9 cellular contexts compared by ENCODE assay signal in genomic region chr5:842402-843221, GRCh38. TPM values are rescaled to one million over a fixed set of nuclear protein-coding genes. Genes with fewer than 3 reads are reported as not detected.
DNase-seq lines count a peak whose midpoint lies in the region; ATAC-seq, FAIRE-seq and TF ChIP-seq lines count a peak whose summit lies in the region.
"Not testable (repeated sequence)": the region's sequence is repeated elsewhere in the genome, so short reads cannot be mapped to it uniquely, and the experiment has no call there.
"Had no signal": no experiment of that assay in that cellular context is flagged by ENCODE, and none has a peak within 500 bp of the region (broad histone marks: within the 10 kb centered on the region; RNA-seq: fewer than 3 reads in every experiment).

No MANE protein-coding gene starts in this region.

- DNase-seq in BE2C, result peak; percentile 13
- DNase-seq in T-helper 17 cell, result peak in 2 of 3 donors; percentile 4 to 5
- DNase-seq in activated T-cell treated with anti-CD3 and anti-CD28 coated beads, Interleukin-2, amount 50 U/mL, for 1 hour, result peak; percentile 15
- DNase-seq in bronchial epithelial cell (ENCODE audit: low read depth), result not testable (repeated sequence)
- DNase-seq in kidney, result peak; percentile 78
- peak in 2 of 3 donors; percentile 10 to 43 for DNase-seq in mucosa of descending colon
- DNase-seq in posterior vena cava (ENCODE audit: low spot score), result peak; percentile 84
- peak; percentile 71 for DNase-seq in type B pancreatic cell (ENCODE audit: extremely low spot score, unreplicated experiment)

- ATAC-seq in T-helper 17 cell, mucosa of descending colon: not testable (repeated sequence)

- not testable (repeated sequence) for H3K27me3 ChIP-seq in BE2C; bronchial epithelial cell (ENCODE audit: control insufficient read depth, insufficient read depth, low read length)

- peak; percentile 94 for FAIRE-seq in bronchial epithelial cell (lab: Jason Lieb, UNC)
- FAIRE-seq in kidney (lab: Jason Lieb, UNC), result not testable (repeated sequence)

- H3K4me1 Mint-ChIP-seq in T-helper 17 cell; type B pancreatic cell (ENCODE audit: unreplicated experiment): not testable (repeated sequence)

- H3K27ac Mint-ChIP-seq in T-helper 17 cell, type B pancreatic cell: not testable (repeated sequence)

- H3K36me3 Mint-ChIP-seq in T-helper 17 cell (ENCODE audit: low read depth); type B pancreatic cell: not testable (repeated sequence)

- not testable (repeated sequence) for H3K9me3 ChIP-seq in BE2C; T-helper 17 cell (ENCODE audit: control insufficient read depth, low read length, poor library complexity, severe bottlenecking); kidney (ENCODE audit: control insufficient read depth in 1 of 2, low read length in 2 of 2); mucosa of descending colon

- not testable (repeated sequence) for H3K4me1 ChIP-seq in BE2C; kidney (ENCODE audit: control insufficient read depth in 1 of 2, insufficient read depth in 1 of 2, low read depth in 1 of 2, low read length in 2 of 2); mucosa of descending colon (ENCODE audit: low read depth)

- not testable (repeated sequence) for H3K27ac ChIP-seq in kidney (ENCODE audit: low read depth in 2 of 2, low read length in 2 of 2)

- not testable (repeated sequence) for TF ChIP-seq CTCF in BE2C (IDR thresholded peaks at IDR 0.05; ENCODE audit: low read depth, low read length); bronchial epithelial cell (IDR thresholded peaks at IDR 0.05; ENCODE audit: insufficient read depth, low read length, severe bottlenecking); kidney (IDR thresholded peaks at IDR 0.05; ENCODE audit: borderline replicate concordance, extremely low read depth, insufficient read depth); mucosa of descending colon (IDR thresholded peaks at IDR 0.05); type B pancreatic cell (conservative IDR thresholded peaks at IDR 0.05)

- intact Hi-C loops in kidney (cut with DNase I) (loop anchor here (5.0 kb wide), 1 partner anchor 95 kb away; no protein-coding TSS in a partner anchor), posterior vena cava (cut with DNase I) (loop anchor here in 1 of 2 donors (5.0 kb wide), 1 partner anchor 85 kb away; no protein-coding TSS in a partner anchor)
- intact Hi-C loops in mucosa of descending colon (cut with DNase I, micrococcal nuclease), result not testable (repeated sequence)

- H3K4me3 ChIP-seq in BE2C (ENCODE audit: low read depth, low read length); bronchial epithelial cell (ENCODE audit: low read depth, low read length); kidney (ENCODE audit: low read length in 2 of 2); mucosa of descending colon: not testable (repeated sequence)

- H3K27me3 Mint-ChIP-seq in T-helper 17 cell, type B pancreatic cell: not testable (repeated sequence)

- not testable (repeated sequence) for H3K9me3 Mint-ChIP-seq in type B pancreatic cell

- not testable (repeated sequence) for H3K4me3 Mint-ChIP-seq in T-helper 17 cell, type B pancreatic cell

- not testable (repeated sequence) for H3K36me3 ChIP-seq in BE2C; bronchial epithelial cell (ENCODE audit: control insufficient read depth, insufficient read depth, low read length); kidney (ENCODE audit: control insufficient read depth in 1 of 2, insufficient read depth in 2 of 2, low read length in 2 of 2); mucosa of descending colon (ENCODE audit: low read depth)

- not testable (repeated sequence) for H3K9ac ChIP-seq in kidney (ENCODE audit: low read length in 2 of 2)

RNA-seq across cellular contexts. Expression of gene ZDHHC11, which starts 8.2 kb away (rescaled TPM):
- polyA plus RNA-seq in BE2C (2012; ENCODE audit: insufficient read depth, insufficient read length, low read depth), result 29.7 TPM
- total RNA-seq in T-helper 17 cell (10 to 100 TPM; 27.7 to 37.1 TPM), bronchial epithelial cell (0.53 and 1.4 TPM in 2 replicates), kidney (10.1 TPM), mucosa of descending colon (10 to 100 TPM in 1 of 3 donors, 1 to 10 TPM in 2; 4.6 to 11.1 (median 7.0) TPM), posterior vena cava (10 to 100 TPM in 1 of 2 donors, 1 to 10 TPM in 1; 8.9 to 29.1 TPM), type B pancreatic cell (ENCODE audit: low replicate concordance) (20.8 and 27.5 TPM in 2 replicates)
- 1.6 TPM for polyA plus RNA-seq in kidney (ENCODE audit: insufficient read depth, low read depth, low replicate concordance)
- polyA plus RNA-seq: CD4-positive, CD25-positive, alpha-beta regulatory T cell had no signal

RNA-seq across cellular contexts. Expression of gene BRD9, which starts 50.0 kb away (rescaled TPM):
- polyA plus RNA-seq in BE2C (2012; ENCODE audit: insufficient read depth, insufficient read length, low read depth), result 80.4 TPM
- total RNA-seq in T-helper 17 cell (100 to 1,000 TPM; 179 to 200 TPM), bronchial epithelial cell (36.1 TPM in 2 replicates), kidney (38.0 TPM), mucosa of descending colon (10 to 100 TPM; 30.8 to 46.5 (median 36.7) TPM), posterior vena cava (10 to 100 TPM; 28.6 to 36.0 TPM), type B pancreatic cell (ENCODE audit: low replicate concordance) (38.2 and 55.6 TPM in 2 replicates)
- polyA plus RNA-seq in kidney (ENCODE audit: insufficient read depth, low read depth, low replicate concordance), result 17.5 TPM

RNA-seq across cellular contexts. Expression of gene TRIP13, which starts 50.1 kb away (rescaled TPM):
- 8.8 TPM for polyA plus RNA-seq in BE2C (2012; ENCODE audit: insufficient read depth, insufficient read length, low read depth)
- total RNA-seq in T-helper 17 cell, result 1 to 10 TPM; 1.0 to 2.6 TPM
- total RNA-seq in bronchial epithelial cell, result 0.77 and 1.8 TPM in 2 replicates
- 1.6 TPM for total RNA-seq in kidney
- 0.86 TPM for polyA plus RNA-seq in kidney (ENCODE audit: insufficient read depth, low read depth, low replicate concordance)
- 1 to 10 TPM; 1.4 to 7.1 (median 2.1) TPM for total RNA-seq in mucosa of descending colon
- 1 to 10 TPM in 1 of 2 donors, under 1 TPM in 1; 0.95 to 1.6 TPM for total RNA-seq in posterior vena cava
- 9.3 and 18.2 TPM in 2 replicates for total RNA-seq in type B pancreatic cell (ENCODE audit: low replicate concordance)

RNA-seq across cellular contexts. Expression of gene ZDHHC11B, which starts 58.1 kb away (rescaled TPM):
- polyA plus RNA-seq in BE2C (2012; ENCODE audit: insufficient read depth, insufficient read length, low read depth), result 21.0 TPM
- 10 to 100 TPM in 1 of 2 donors, 1 to 10 TPM in 1; 9.3 to 31.2 TPM for total RNA-seq in T-helper 17 cell
- total RNA-seq in bronchial epithelial cell, result under 0.01 and 0.51 TPM in 2 replicates
- total RNA-seq in kidney, result 5.4 TPM
- polyA plus RNA-seq in kidney (ENCODE audit: insufficient read depth, low read depth, low replicate concordance), result 4.4 TPM
- total RNA-seq in mucosa of descending colon, result 1 to 10 TPM in 2 of 3 donors, under 1 TPM in 1; 0.41 to 6.4 (median 4.6) TPM
- total RNA-seq in posterior vena cava, result 10 to 100 TPM in 1 of 2 donors, 1 to 10 TPM in 1; 9.1 to 14.9 TPM
- total RNA-seq in type B pancreatic cell (ENCODE audit: low replicate concordance), result 2.2 and 4.0 TPM in 2 replicates
- polyA plus RNA-seq: CD4-positive, CD25-positive, alpha-beta regulatory T cell had no signal
